1 cellular context compared by ENCODE assay signal in genomic region chr16:31404353-31405064, GRCh38.
TF ChIP-seq lines count a peak whose summit lies in the region.

No MANE protein-coding gene starts in this region.

TF ChIP-seq in HEK293, 187 proteins besides CTCF, POLR2A, EP300 and RAD21 (continued from another document and continues in another):
- TF ChIP-seq TSHZ1 (tag by site-specific recombination; IDR thresholded peaks at IDR 0.05; ENCODE audit: borderline replicate concordance) (no peak), ATF2 (tag by site-specific recombination; IDR thresholded peaks at IDR 0.05; ENCODE audit: low read depth) (no peak), ZNF146 (tag by site-specific recombination; IDR thresholded peaks at IDR 0.05) (no peak), MYNN (tag by site-specific recombination; IDR thresholded peaks at IDR 0.05; ENCODE audit: borderline replicate concordance) (no peak), ZNF692 (tag by site-specific recombination; IDR thresholded peaks at IDR 0.05) (peak; percentile 44), PBX3 (CRISPR knock-in tag; IDR thresholded peaks at IDR 0.05) (no peak), GLI4 (tag by site-specific recombination; IDR thresholded peaks at IDR 0.05) (no peak), ZNF302 (tag by site-specific recombination; IDR thresholded peaks at IDR 0.05; ENCODE audit: low read depth) (no peak), ZNF138 (tag by site-specific recombination; IDR thresholded peaks at IDR 0.05; ENCODE audit: borderline replicate concordance) (no peak), PRDM10 (tag by site-specific recombination; IDR thresholded peaks at IDR 0.05) (peak; percentile 92), SETDB1 (IDR thresholded peaks at IDR 0.05; ENCODE audit: insufficient read length, low read length) (no peak), ZNF449 (tag by site-specific recombination; IDR thresholded peaks at IDR 0.05) (no peak), ZNF335 (tag by site-specific recombination; conservative IDR thresholded peaks at IDR 0.05) (peak; percentile 70), ZNF76 (tag by site-specific recombination; IDR thresholded peaks at IDR 0.05; ENCODE audit: borderline replicate concordance, low read depth) (peak; percentile 95), ZNF513 (tag by site-specific recombination; IDR thresholded peaks at IDR 0.05) (no peak), ZNF623 (tag by site-specific recombination; IDR thresholded peaks at IDR 0.05) (no peak), ZNF416 (tag by site-specific recombination; IDR thresholded peaks at IDR 0.05) (no peak), SP3 (tag by site-specific recombination; IDR thresholded peaks at IDR 0.05) (peak; percentile 93), ZBTB20 (tag by site-specific recombination; IDR thresholded peaks at IDR 0.05) (0 out of 2 replicates have a peak, but pooled peaks have one; percentile 3), ZNF837 (tag by site-specific recombination; IDR thresholded peaks at IDR 0.05) (no peak), ZNF639 (tag by site-specific recombination; IDR thresholded peaks at IDR 0.05) (no peak), ZNF350 (tag by site-specific recombination; IDR thresholded peaks at IDR 0.05) (no peak), GFI1B (tag by site-specific recombination; IDR thresholded peaks at IDR 0.05) (no peak), EGR2 (tag by site-specific recombination; IDR thresholded peaks at IDR 0.05; ENCODE audit: low read depth) (no peak), ZNF112 (tag by site-specific recombination; IDR thresholded peaks at IDR 0.05) (no peak), ZNF354C (tag by site-specific recombination; IDR thresholded peaks at IDR 0.05; ENCODE audit: borderline replicate concordance, low read depth) (no peak), YY2 (tag by site-specific recombination; IDR thresholded peaks at IDR 0.05) (no peak), ZNF624 (tag by site-specific recombination; IDR thresholded peaks at IDR 0.05) (no peak), ZBTB17 (tag by site-specific recombination; IDR thresholded peaks at IDR 0.05) (peak; percentile 34; the same call in 1 of the 2 replicates), HOXC10 (CRISPR knock-in tag; IDR thresholded peaks at IDR 0.05) (no peak), ZNF426 (tag by site-specific recombination; IDR thresholded peaks at IDR 0.05) (no peak), BCL6B (tag by site-specific recombination; IDR thresholded peaks at IDR 0.05) (no peak), ZNF518A (tag by site-specific recombination; conservative IDR thresholded peaks at IDR 0.05; ENCODE audit: low read depth) (peak; percentile 93), ZNF830 (tag by site-specific recombination; IDR thresholded peaks at IDR 0.05; ENCODE audit: low read depth) (no peak), ZNF121 (tag by site-specific recombination; IDR thresholded peaks at IDR 0.05) (no peak), ZFHX2 (tag by site-specific recombination; conservative IDR thresholded peaks at IDR 0.05) (no peak)
